Comparison of ENCODE assay signal across 38 cellular contexts in the genomic region with DNA sequence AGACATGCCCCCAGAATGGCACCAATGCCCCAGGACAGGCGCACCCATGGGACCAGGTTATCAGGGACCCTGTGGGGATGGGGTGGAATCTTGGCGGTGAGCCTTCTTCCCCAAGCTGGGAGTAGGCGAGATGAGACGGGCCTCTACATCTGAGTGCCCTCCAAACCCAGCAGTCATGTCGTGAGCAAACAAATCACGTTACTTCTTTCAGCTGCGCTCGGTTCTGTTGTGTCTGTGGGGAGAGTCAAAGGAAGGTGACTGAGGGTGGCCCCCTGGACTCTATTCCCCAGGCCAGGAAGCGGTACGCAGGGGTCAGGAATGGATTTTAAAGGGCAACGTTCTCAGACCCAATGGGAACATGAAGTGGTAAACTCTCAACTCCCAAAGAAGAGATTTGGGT. TPM values are rescaled to one million over a fixed set of nuclear protein-coding genes. Genes with fewer than 3 reads are reported as not detected.
"Had no signal": no experiment of that assay in that cellular context is flagged by ENCODE, and none has a peak within 500 bp of the region (broad histone marks: within the 10 kb centered on the region; RNA-seq: fewer than 3 reads in every experiment).

No MANE protein-coding gene starts in this region.

- ATAC-seq: activated naive CD4-positive, alpha-beta T cell treated with anti-CD3 and anti-CD28 coated beads, Interleukin-2, amount 50 U/mL, for 72 hours; activated naive CD8-positive, alpha-beta T cell treated with anti-CD3 and anti-CD28 coated beads, Interleukin-2, amount 50 U/mL, for 24 hours; activated T-cell treated with anti-CD3 and anti-CD28 coated beads, Interleukin-2, amount 50 U/mL, for 4 hours; activated T-cell treated with anti-CD3 and anti-CD28 coated beads, Interleukin-2, amount 50 U/mL, for 72 hours; activated T-helper 17 cell treated with anti-CD3 and anti-CD28 coated beads, Interleukin-2, amount 50 U/mL, for 72 hours; body of pancreas had no signal

- DNase-seq: activated effector memory CD4-positive, alpha-beta T cell treated with anti-CD3 and anti-CD28 coated beads, Interleukin-2, amount 50 U/mL, for 16 hours; activated effector memory CD4-positive, alpha-beta T cell treated with Interleukin-2 at 50 U/mL for 16 hours; activated gamma-delta T cell; activated gamma-delta T cell treated with Interleukin-2 at 50 U/mL for 16 hours; activated naive CD4-positive, alpha-beta T cell; activated naive CD4-positive, alpha-beta T cell treated with anti-CD3 and anti-CD28 coated beads for 36 hours; activated naive CD4-positive, alpha-beta T cell treated with anti-CD3 and anti-CD28 coated beads, Interleukin-2, amount 10 ng/mL, durations not matched to agents 7 days and 5 days; activated naive CD4-positive, alpha-beta T cell treated with anti-CD3 and anti-CD28 coated beads, Interleukin-2, amount 50 U/mL, for 16 hours; activated naive CD4-positive, alpha-beta T cell treated with Interleukin-2 at 50 U/mL for 16 hours; activated naive CD8-positive, alpha-beta T cell treated with anti-CD3 and anti-CD28 coated beads for 36 hours; activated naive CD8-positive, alpha-beta T cell treated with anti-CD3 and anti-CD28 coated beads, Interleukin-2, amount 10 ng/mL, durations not matched to agents 7 days and 5 days; activated naive CD8-positive, alpha-beta T cell treated with anti-CD3 and anti-CD28 coated beads, Interleukin-2, amount 50 U/mL, for 24 hours; activated T-cell treated with anti-CD3 and anti-CD28 coated beads, Interleukin-2, amount 50 U/mL, for 1 hour; activated T-cell treated with anti-CD3 and anti-CD28 coated beads, Interleukin-2, amount 50 U/mL, for 24 hours; activated T-cell treated with anti-CD3 and anti-CD28 coated beads, Interleukin-2, amount 50 U/mL, for 4 hours; activated T-cell treated with anti-CD3 and anti-CD28 coated beads, Interleukin-2, amount 50 U/mL, for 48 hours; activated T-cell treated with anti-CD3 and anti-CD28 coated beads, Interleukin-2, amount 50 U/mL, for 72 hours; adrenal gland; amniotic stem cell; amygdala; anterior cingulate cortex; body of pancreas; brain microvascular endothelial cell; caudate nucleus; central memory CD4-positive, alpha-beta T cell; cerebellar nuclear complex had no signal

RNA-seq across cellular contexts. Expression of gene GOLGA6L2, which starts 2.8 kb away (rescaled TPM):
- total RNA-seq: activated naive CD4-positive, alpha-beta T cell treated with anti-CD3 and anti-CD28 coated beads for 36 hours; activated naive CD4-positive, alpha-beta T cell treated with anti-CD3 and anti-CD28 coated beads, Interleukin-2, amount 50 U/mL, for 72 hours; activated naive CD8-positive, alpha-beta T cell treated with anti-CD3 and anti-CD28 coated beads for 36 hours; activated naive CD8-positive, alpha-beta T cell treated with anti-CD3 and anti-CD28 coated beads, Interleukin-2, amount 10 ng/mL, durations not matched to agents 7 days and 5 days; activated T-cell treated with anti-CD3 and anti-CD28 coated beads, Interleukin-2, amount 50 U/mL, for 4 hours; activated T-cell treated with anti-CD3 and anti-CD28 coated beads, Interleukin-2, amount 50 U/mL, for 72 hours; activated T-helper 1 cell treated with anti-CD3 and anti-CD28 coated beads, Interleukin-12 subunit alpha, Interleukin-12 subunit beta, Interleukin-2, Interleukin-4 antibody, amounts not matched to agents 30 ng/mL and 10 ng/mL and 1 ng/mL, durations not matched to agents 14 hours and 24 hours and 36 hours; activated T-helper 17 cell treated with anti-CD3 and anti-CD28 coated beads, Interleukin-2, amount 50 U/mL, for 72 hours; activated T-helper 2 cell treated with anti-CD3 and anti-CD28 coated beads, Interferon-gamma antibody, Interleukin-2, Interleukin-4, amounts not matched to agents 10 μg/mL and 5 μg/mL and 100 μg/mL, durations not matched to agents 14 hours and 24 hours and 36 hours; adrenal gland; aorta; ascending aorta; astrocyte; body of pancreas; breast epithelium; bronchial epithelial cell; cardiac muscle cell; cerebellum; chondrocyte had no signal
